9 cellular contexts compared by ENCODE assay signal in genomic region chr1:1432566-1432950, GRCh38. TPM values are rescaled to one million over a fixed set of nuclear protein-coding genes. Genes with fewer than 3 reads are reported as not detected.
DNase-seq lines count a peak whose midpoint lies in the region; ATAC-seq and TF ChIP-seq lines count a peak whose summit lies in the region.
"Had no signal": no experiment of that assay in that cellular context is flagged by ENCODE, and none has a peak within 500 bp of the region (broad histone marks: within the 10 kb centered on the region; RNA-seq: fewer than 3 reads in every experiment).

No MANE protein-coding gene starts in this region.

- H3K4me3 ChIP-seq in Peyer's patch (no peak overlapping the region), hepatocyte (no peak overlapping the region), psoas muscle (peak overlapping the region; percentile 22), GM23338 (no peak overlapping the region)

- H3K4me2 ChIP-seq in hepatocyte (peak overlapping the region; percentile 66), GM23338 (no peak overlapping the region; the same call in 1 of the 2 replicates)

- H3K9me3 ChIP-seq in Peyer's patch (peaks cover 0 to 2% (median 0%) of the 10 kb centered on the region in 4 donors), hepatocyte (ENCODE audit: low read depth) (no peaks in the 10 kb centered on the region), psoas muscle (no peaks in the 10 kb centered on the region)

- DNase-seq in Peyer's patch, result no peak
- DNase-seq in hepatocyte (ENCODE audit: low spot score), result no peak
- DNase-seq in psoas muscle, result no peak
- DNase-seq in GM23338 (ENCODE audit: low spot score), result no peak
- DNase-seq in NCI-H146 treated with DMSO at 0.1 percent for 48 hours (lab: John Stamatoyannopoulos, UW; ENCODE audit: unreplicated experiment), result no peak
- DNase-seq: T-helper 1 cell had no signal

- TF ChIP-seq POLR2A in Peyer's patch (IDR thresholded peaks at IDR 0.05), result no peak

- H3K9me2 ChIP-seq in hepatocyte (replicated peaks; ENCODE audit: insufficient read depth), result no peaks in the 10 kb centered on the region
- no peaks in the 10 kb centered on the region for H3K9me2 ChIP-seq in GM23338 (ENCODE audit: insufficient read depth)

- no peak overlapping the region; the same call in 1 of the 2 replicates for H3K27ac Mint-ChIP-seq in GM23338

- 89% methylated on average over 13 of the region's 13 CpGs for WGBS in hepatocyte (ENCODE audit: low lambda C conversion rate, missing lambda C conversion rate)
- 68 to 80% (median 73%) methylated on average over 13 of the region's 13 CpGs for WGBS in psoas muscle, 3 donors

- no peak overlapping the region; the same call in 2 of the 3 replicates for H3K4me3 Mint-ChIP-seq in GM23338

- H3K36me3 Mint-ChIP-seq in GM23338 (ENCODE audit: low read depth), result peaks cover 4% of the 10 kb centered on the region; the same call in 2 of the 3 replicates

- peaks cover 43% of the 10 kb centered on the region for H3K4me1 Mint-ChIP-seq in GM23338

- H3K9me3 Mint-ChIP-seq in GM23338, result peaks cover 10% of the 10 kb centered on the region

- peak overlapping the region; percentile 100 for H3K27ac ChIP-seq in C4-2B
- H3K27ac ChIP-seq in Peyer's patch, result peak overlapping the region; percentile 67 to 91 (median 76)
- peak overlapping the region; percentile 96 for H3K27ac ChIP-seq in hepatocyte
- H3K27ac ChIP-seq in psoas muscle, result peak overlapping the region; percentile 66
- H3K27ac ChIP-seq in GM23338 (ENCODE audit: low read depth), result no peak overlapping the region

- H3F3A ChIP-seq in GM23338 (replicated peaks; ENCODE audit: low read depth), result peaks cover 28% of the 10 kb centered on the region

- H4K20me1 ChIP-seq in hepatocyte (ENCODE audit: insufficient read depth, poor library complexity, severe bottlenecking) (no peaks in the 10 kb centered on the region), GM23338 (replicated peaks; ENCODE audit: insufficient read depth) (no peaks in the 10 kb centered on the region)

- H3K4me1 ChIP-seq in Peyer's patch, result peaks cover 9 to 74% (median 31%) of the 10 kb centered on the region in 4 donors
- peaks cover 72% of the 10 kb centered on the region for H3K4me1 ChIP-seq in hepatocyte (ENCODE audit: insufficient read depth)
- peaks cover 25% of the 10 kb centered on the region for H3K4me1 ChIP-seq in psoas muscle
- H3K4me1 ChIP-seq in GM23338 (ENCODE audit: insufficient read depth), result peaks cover 39% of the 10 kb centered on the region

- no peak overlapping the region for H2AFZ ChIP-seq in hepatocyte
- no peak overlapping the region for H2AFZ ChIP-seq in GM23338

- intact Hi-C loops in psoas muscle (cut with DNase I), result no loop called here

- no peaks in the 10 kb centered on the region for H3K36me3 ChIP-seq in Peyer's patch
- no peaks in the 10 kb centered on the region for H3K36me3 ChIP-seq in hepatocyte (replicated peaks; ENCODE audit: insufficient read depth, low read depth)
- no peaks in the 10 kb centered on the region for H3K36me3 ChIP-seq in psoas muscle (ENCODE audit: insufficient read depth in 1 of 2, low read depth in 1 of 2)
- no peaks in the 10 kb centered on the region for H3K36me3 ChIP-seq in GM23338 (ENCODE audit: insufficient read depth)

- TF ChIP-seq CTCF in C4-2B (conservative IDR thresholded peaks at IDR 0.05) (no peak), Peyer's patch (IDR thresholded peaks at IDR 0.05) (no peak), hepatocyte (IDR thresholded peaks at IDR 0.05; ENCODE audit: poor library complexity) (no peak), psoas muscle (IDR thresholded peaks at IDR 0.05) (no peak), GM23338 (conservative IDR thresholded peaks at IDR 0.05; ENCODE audit: low read depth in 2 of 2) (no peak)

- H3K27me3 ChIP-seq in Peyer's patch, result no peaks in the 10 kb centered on the region
- H3K27me3 ChIP-seq in hepatocyte, result no peaks in the 10 kb centered on the region
- peaks cover 0 to 14% (median 1%) of the 10 kb centered on the region in 3 donors for H3K27me3 ChIP-seq in psoas muscle (ENCODE audit: insufficient read depth in 3 of 3, low read length in 2 of 3)
- H3K27me3 ChIP-seq in GM23338 (ENCODE audit: insufficient read depth), result no peaks in the 10 kb centered on the region

- H3K79me2 ChIP-seq in hepatocyte (peaks cover 18% of the 10 kb centered on the region), GM23338 (replicated peaks; ENCODE audit: insufficient read depth) (no peaks in the 10 kb centered on the region)

- peaks cover 27% of the 10 kb centered on the region for H3K27me3 Mint-ChIP-seq in GM23338 (ENCODE audit: insufficient read depth, low read depth, poor library complexity)

- ATAC-seq in psoas muscle, result no peak
- ATAC-seq in GM23338, result no peak
- ATAC-seq in HG02678 (IDR thresholded peaks at IDR 0.05; ENCODE audit: unreplicated experiment), result no peak
- ATAC-seq in GM21717 (IDR thresholded peaks at IDR 0.05; ENCODE audit: unreplicated experiment), result no peak

TF ChIP-seq in GM23338, 12 proteins besides CTCF, POLR2A, EP300 and RAD21 (continues in another document):
- no peak for TF ChIP-seq NANOG (IDR thresholded peaks at IDR 0.05; ENCODE audit: borderline replicate concordance)
- TF ChIP-seq REST (IDR thresholded peaks at IDR 0.05; ENCODE audit: unreplicated experiment), result no peak
- TF ChIP-seq EZH2 (IDR thresholded peaks at IDR 0.05; ENCODE audit: low read depth, unreplicated experiment), result no peak
- no peak for TF ChIP-seq ETS1 (IDR thresholded peaks at IDR 0.05)

RNA-seq across cellular contexts. Expression of gene VWA1, which starts 2.9 kb away (rescaled TPM):
- total RNA-seq in Peyer's patch (10 to 100 TPM in 1 of 4 donors, 1 to 10 TPM in 3; 3.2 to 14.0 (median 6.7) TPM), hepatocyte (37.7 and 38.1 TPM in 2 replicates), psoas muscle (10 to 100 TPM in 3 of 4 donors, 1 to 10 TPM in 1; 4.5 to 25.3 (median 13.8) TPM)
- polyA plus RNA-seq in hepatocyte (114 and 131 TPM in 2 replicates), psoas muscle (1 to 10 TPM; 1.4 to 7.8 (median 4.1) TPM), GM23338 (2016; fragmentation: Nextera tagmentation; extraction: Ambion mirVana) (7.2 and 7.9 TPM in 2 replicates)
- total RNA-seq in GM23338 (2014; rRNA removed; shearing (Covaris generic)), result 21.9 and 31.5 TPM in 2 replicates

RNA-seq across cellular contexts. Expression of gene ANKRD65, which starts 11.5 kb away (rescaled TPM):
- total RNA-seq in Peyer's patch (10 to 100 TPM in 1 of 4 donors, 1 to 10 TPM in 2, under 1 TPM in 1; 0.54 to 11.6 (median 2.0) TPM), hepatocyte (2.1 and 6.5 TPM in 2 replicates), psoas muscle (1 to 10 TPM in 3 of 4 donors, under 1 TPM in 1; 0.77 to 5.4 (median 3.0) TPM)
- polyA plus RNA-seq in hepatocyte (5.5 and 7.3 TPM in 2 replicates), psoas muscle (1 to 10 TPM; 1.1 to 2.9 (median 1.6) TPM), GM23338 (2016; fragmentation: Nextera tagmentation; extraction: Ambion mirVana) (1.6 and 2.6 TPM in 2 replicates)
- 1.7 and 1.8 TPM in 2 replicates for total RNA-seq in GM23338 (2014; rRNA removed; shearing (Covaris generic))

RNA-seq across cellular contexts. Expression of gene ATAD3C, which starts 16.9 kb away (rescaled TPM):
- total RNA-seq in Peyer's patch (under 1 TPM in 1 of 4 donors, not detected in 3; 0.27 TPM), hepatocyte (0.10 TPM in 1 of 2 replicates, not detected in the other), psoas muscle (under 1 TPM; 0.47 to 0.99 (median 0.61) TPM)
- polyA plus RNA-seq in hepatocyte (0.99 and 1.2 TPM in 2 replicates), psoas muscle (under 1 TPM; 0.12 to 0.61 (median 0.13) TPM), GM23338 (2016; fragmentation: Nextera tagmentation; extraction: Ambion mirVana) (1.1 and 1.3 TPM in 2 replicates)
- 0.45 and 1.2 TPM in 2 replicates for total RNA-seq in GM23338 (2014; rRNA removed; shearing (Covaris generic))

RNA-seq across cellular contexts. Expression of gene MRPL20, which starts 25.5 kb away (rescaled TPM):
- total RNA-seq in Peyer's patch, result 10 to 100 TPM; 58.2 to 94.1 (median 78.2) TPM
- 107 and 115 TPM in 2 replicates for total RNA-seq in hepatocyte
- polyA plus RNA-seq in hepatocyte, result 176 and 193 TPM in 2 replicates
- 100 to 1,000 TPM; 114 to 159 (median 143) TPM for total RNA-seq in psoas muscle
- 100 to 1,000 TPM; 211 to 308 (median 255) TPM for polyA plus RNA-seq in psoas muscle
- total RNA-seq in GM23338 (2014; rRNA removed; shearing (Covaris generic)), result 158 and 173 TPM in 2 replicates
- 319 and 344 TPM in 2 replicates for polyA plus RNA-seq in GM23338 (2016; fragmentation: Nextera tagmentation; extraction: Ambion mirVana)

RNA-seq across cellular contexts. Expression of gene CCNL2, which starts 33.4 kb away (rescaled TPM):
- total RNA-seq in Peyer's patch (1,000 to 10,000 TPM in 1 of 4 donors, 100 to 1,000 TPM in 3; 216 to 1,008 (median 423) TPM), hepatocyte (151 and 166 TPM in 2 replicates), psoas muscle (10 to 100 TPM; 40.2 to 71.8 (median 46.1) TPM)
- polyA plus RNA-seq in hepatocyte (284 and 364 TPM in 2 replicates), psoas muscle (10 to 100 TPM; 50.1 to 59.3 (median 54.7) TPM), GM23338 (2016; fragmentation: Nextera tagmentation; extraction: Ambion mirVana) (99.4 and 115 TPM in 2 replicates)
- 146 and 147 TPM in 2 replicates for total RNA-seq in GM23338 (2014; rRNA removed; shearing (Covaris generic))
